ENCODE assay signal across 10 cellular contexts in genomic region chr6:56849876-56850275, GRCh38.
DNase-seq lines count a peak whose midpoint lies in the region; ATAC-seq and TF ChIP-seq lines count a peak whose summit lies in the region.
"Had no signal": no experiment of that assay in that cellular context is flagged by ENCODE, and none has a peak within 500 bp of the region (broad histone marks: within the 10 kb centered on the region; RNA-seq: fewer than 3 reads in every experiment).

No MANE protein-coding gene starts in this region.

- H3K23ac ChIP-seq in H9 (ENCODE audit: insufficient read length, low read depth, low read length), result no peak overlapping the region

- H4K20me1 ChIP-seq in H9 (ENCODE audit: control insufficient read depth, insufficient read depth, insufficient read length), result no peaks in the 10 kb centered on the region

- no peak overlapping the region for H2BK120ac ChIP-seq in H9 (ENCODE audit: low read depth, low read length, poor library complexity, severe bottlenecking)

- H3K23me2 ChIP-seq in H9 (ENCODE audit: insufficient read length, low read depth, low read length, poor library complexity, severe bottlenecking), result peaks cover 3% of the 10 kb centered on the region

- no peak overlapping the region for H2AK5ac ChIP-seq in H9 (ENCODE audit: insufficient read length, low read length)

- no peak overlapping the region for H2BK12ac ChIP-seq in H9 (ENCODE audit: insufficient read length, low read depth, low read length)

- peak overlapping the region; percentile 94 for H3K4me3 ChIP-seq in iPS-20b (ENCODE audit: low read length)
- H3K4me3 ChIP-seq in thoracic aorta, result peak overlapping the region; percentile 76

- no peak overlapping the region for H2BK15ac ChIP-seq in H9 (ENCODE audit: low read depth, low read length)

- no peak overlapping the region for H3T11ph ChIP-seq in H9 (ENCODE audit: low read length)

- ATAC-seq in thoracic aorta (ENCODE audit: insufficient number of reproducible peaks, low FRiP score, low read depth) (no peak), GM21723 (IDR thresholded peaks at IDR 0.05; ENCODE audit: unreplicated experiment) (no peak)

- peaks cover 5% of the 10 kb centered on the region; the same call in 1 of the 2 replicates for H3K79me2 ChIP-seq in H9 (ENCODE audit: insufficient read depth, low read length)

- peak overlapping the region; percentile 13 to 94 (median 68); a peak in 5 of 7 replicates for H3K27ac Mint-ChIP-seq in H9

- no peak overlapping the region for H3K18ac ChIP-seq in H9 (ENCODE audit: insufficient read length, low read depth, low read length)

- DNase-seq in H9 (peak; percentile 53), amniotic stem cell (lab: John Stamatoyannopoulos, UW) (peak; percentile 38), thoracic aorta (ENCODE audit: low spot score) (no peak), NCI-H748 (lab: John Stamatoyannopoulos, UW; ENCODE audit: unreplicated experiment) (no peak)
- DNase-seq in activated CD4-positive, alpha-beta T cell treated with anti-CD3 and anti-CD28 coated beads, Interleukin-2, amount 50 U/mL, for 48 hours, result no peak
- DNase-seq: activated CD4-positive, CD25-positive, alpha-beta regulatory T cell; stimulated activated naive CD4-positive, alpha-beta T cell treated with Interleukin-2 at 50 U/mL for 16 hours had no signal

- H3K9ac ChIP-seq in H9 (ENCODE audit: extremely low read depth, insufficient read length, low read length), result no peak overlapping the region
- H3K9ac ChIP-seq in iPS-20b (ENCODE audit: low read depth, low read length), result peak overlapping the region; percentile 82; the same call in 1 of the 2 replicates

- no peak overlapping the region for H2BK5ac ChIP-seq in H9 (ENCODE audit: insufficient read length, low read length)

- H3K79me1 ChIP-seq in H9 (ENCODE audit: insufficient read depth, low read depth, low read length, poor library complexity, severe bottlenecking), result no peaks in the 10 kb centered on the region

- H3K4ac ChIP-seq in H9 (ENCODE audit: low read depth, low read length), result no peak overlapping the region

- no CpG with 5 or more reads among the region's 3 CpGs for WGBS in H9 (ENCODE audit: extremely low coverage, insufficient read length, low lambda C conversion rate)

- H3K9me3 ChIP-seq in H9 (ENCODE audit: control insufficient read depth, low read depth, low read length) (no peaks in the 10 kb centered on the region), iPS-20b (ENCODE audit: insufficient read depth, low read depth, low read length) (no peaks in the 10 kb centered on the region), thoracic aorta (no peaks in the 10 kb centered on the region)
- H3K9me3 ChIP-seq: neutrophil had no signal

- peaks cover 5% of the 10 kb centered on the region; the same call in 1 of the 2 replicates for H3K27me3 Mint-ChIP-seq in H9 (ENCODE audit: low read depth)

- no peak overlapping the region for H2AFZ ChIP-seq in H9 (ENCODE audit: low read length)

- H4K8ac ChIP-seq in H9 (replicated peaks; ENCODE audit: insufficient read length, low read depth, low read length), result no peak overlapping the region

- H3K9me3 Mint-ChIP-seq in H9, result no peaks in the 10 kb centered on the region

- H3K56ac ChIP-seq in H9 (ENCODE audit: insufficient read length, low read depth, low read length), result no peak overlapping the region

- H3K4me1 ChIP-seq in H9 (ENCODE audit: insufficient read depth, low read length), result peaks cover 21% of the 10 kb centered on the region; the same call in 1 of the 2 replicates
- peaks cover 37% of the 10 kb centered on the region for H3K4me1 ChIP-seq in iPS-20b (ENCODE audit: insufficient read depth, low read length)
- H3K4me1 ChIP-seq in thoracic aorta (ENCODE audit: control insufficient read depth in 1 of 2, low read depth in 2 of 2), result peaks cover 3 to 24% of the 10 kb centered on the region in 2 donors

- no peak overlapping the region for H2BK20ac ChIP-seq in H9 (ENCODE audit: low read depth, low read length, poor library complexity, severe bottlenecking)

- peaks cover 0 to 4% (median 2%) of the 10 kb centered on the region in 3 experiments; a peak in 2 of 7 replicates for H3K36me3 Mint-ChIP-seq in H9 (ENCODE audit: insufficient read depth in 1 of 3, low read depth in 3 of 3)

- H3K36me3 ChIP-seq in iPS-20b (ENCODE audit: insufficient read depth, low read depth, low read length), result no peaks in the 10 kb centered on the region
- no peaks in the 10 kb centered on the region for H3K36me3 ChIP-seq in thoracic aorta
- H3K36me3 ChIP-seq: neutrophil had no signal

- H3K4me2 ChIP-seq in H9 (ENCODE audit: insufficient read depth, insufficient read length, low read length), result peak overlapping the region; percentile 57

- H3K14ac ChIP-seq in H9 (ENCODE audit: insufficient read depth, low read length), result no peak overlapping the region

- no peak overlapping the region for H3K27ac ChIP-seq in H9 (ENCODE audit: insufficient read length, low read depth, low read length)
- H3K27ac ChIP-seq in iPS-20b (ENCODE audit: low read length), result peak overlapping the region; percentile 25
- peak overlapping the region; percentile 50 to 66 for H3K27ac ChIP-seq in thoracic aorta
- H3K27ac ChIP-seq: neutrophil had no signal

- no peak for TF ChIP-seq CTCF in H9 (conservative IDR thresholded peaks at IDR 0.05)
- no peak for TF ChIP-seq CTCF in thoracic aorta (IDR thresholded peaks at IDR 0.05)

- no peaks in the 10 kb centered on the region for H3K27me3 ChIP-seq in H9 (ENCODE audit: insufficient read depth, low read length)
- no peaks in the 10 kb centered on the region for H3K27me3 ChIP-seq in iPS-20b (ENCODE audit: insufficient read depth, low read length)
- peaks cover 4% of the 10 kb centered on the region for H3K27me3 ChIP-seq in thoracic aorta (replicated peaks; ENCODE audit: insufficient read depth)

- no peak overlapping the region for H4K91ac ChIP-seq in H9 (ENCODE audit: insufficient read length, low read depth, low read length)

- H3K4me3 Mint-ChIP-seq in H9, result peak overlapping the region; percentile 86 to 90

- H4K5ac ChIP-seq in H9 (ENCODE audit: insufficient read length, low read depth, low read length), result no peak overlapping the region

- peaks cover 49 to 53% of the 10 kb centered on the region in 2 experiments for H3K4me1 Mint-ChIP-seq in H9

Comparison
In these comparisons a context has a peak if more than half of its experiments do, and no peak if none do; other contexts are left out.
1. DNase-seq: peak in H9 (single experiment) and amniotic stem cell (single experiment); none in thoracic aorta (single experiment), NCI-H748 (single experiment) and activated CD4-positive, alpha-beta T cell treated with anti-CD3 and anti-CD28 coated beads, Interleukin-2, amount 50 U/mL, for 48 hours (0 of 2).